ENCODE assay signal across 36 cellular contexts in genomic region chr13:109231853-109232252, GRCh38.
DNase-seq lines count a peak whose midpoint lies in the region; ATAC-seq, FAIRE-seq and TF ChIP-seq lines count a peak whose summit lies in the region.
"Had no signal": no experiment of that assay in that cellular context is flagged by ENCODE, and none has a peak within 500 bp of the region (broad histone marks: within the 10 kb centered on the region; RNA-seq: fewer than 3 reads in every experiment).

No MANE protein-coding gene starts in this region.

- H3K27ac Mint-ChIP-seq in CD14-positive monocyte (no peak overlapping the region), WTC11 (no peak overlapping the region)
- H3K27ac Mint-ChIP-seq: B cell; CD4-positive, alpha-beta memory T cell; CD4-positive, alpha-beta T cell; CD4-positive, CD25-positive, alpha-beta regulatory T cell; CD8-positive, alpha-beta T cell had no signal

- no peak overlapping the region for H4K8ac ChIP-seq in IMR-90 (ENCODE audit: low read depth in 2 of 2, low read length in 2 of 2)

- H3K27me3 ChIP-seq in IMR-90 (ENCODE audit: control insufficient read depth, insufficient read depth, low read length) = no peaks in the 10 kb centered on the region
- no peaks in the 10 kb centered on the region for H3K27me3 ChIP-seq in Panc1 (ENCODE audit: control insufficient read depth, insufficient read depth, low read length)
- H3K27me3 ChIP-seq: BE2C; BLaER1; BLaER1 treated with 17β-estradiol and CSF1 and Interleukin-3, amounts not matched to agents 10 nM and 100 nM had no signal

- peaks cover 0 to 11% (median 3%) of the 10 kb centered on the region in 3 donors for H3K27me3 Mint-ChIP-seq in CD14-positive monocyte (ENCODE audit: low read depth in 3 of 3)
- no peaks in the 10 kb centered on the region; the same call in 1 of the 2 replicates for H3K27me3 Mint-ChIP-seq in WTC11 (ENCODE audit: low read depth)
- H3K27me3 Mint-ChIP-seq: CD4-positive, CD25-positive, alpha-beta regulatory T cell had no signal

- no peak overlapping the region for H2BK5ac ChIP-seq in IMR-90 (ENCODE audit: low read depth, low read length, poor library complexity, severe bottlenecking)

- DNase-seq in H54 (ENCODE audit: insufficient read length, low spot score) (no peak), IMR-90 (no peak), Panc1 (ENCODE audit: low read depth, low spot score) (no peak), choroid plexus epithelial cell (ENCODE audit: low read depth) (peak; percentile 50), SW480 (ENCODE audit: low spot score) (no peak), CD14-positive monocyte (ENCODE audit: low spot score) (no peak), WTC11 (ENCODE audit: low spot score) (no peak)
- DNase-seq: 8988T; ACHN; AML-193; BE2C; C1 segment of cervical spinal cord; Caco-2; Calu3; CD4-positive, alpha-beta memory T cell; CD4-positive, alpha-beta T cell; CD4-positive, CD25-positive, alpha-beta regulatory T cell; CD8-positive, alpha-beta memory T cell; CD8-positive, alpha-beta T cell; COR-L47; DMS 273 treated with DMSO at 0.1 percent for 48 hours; DMS153; DMS53; DMS79; DMS79 treated with DMSO at 0.1 percent for 48 hours; DND-41; EL had no signal

- no peak overlapping the region for H4K91ac ChIP-seq in IMR-90 (ENCODE audit: insufficient read depth, low read depth, low read length)

- H3K56ac ChIP-seq in IMR-90 (ENCODE audit: extremely low read depth, insufficient read depth, low read length) = no peak overlapping the region

- CTCF ChIA-PET in IMR-90 (lab: Yijun Ruan, JAX) = no interaction called here
- CTCF ChIA-PET in Panc1 (lab: Charles Lee) = no interaction called here
- CTCF ChIA-PET in WTC11 (lab: Charles Lee) = no interaction called here

- TF ChIP-seq CTCF in IMR-90 (conservative IDR thresholded peaks at IDR 0.05; ENCODE audit: low read depth, low read length) = no peak
- no peak for TF ChIP-seq CTCF in Panc1 (IDR thresholded peaks at IDR 0.05)
- no peak for TF ChIP-seq CTCF in choroid plexus epithelial cell (conservative IDR thresholded peaks at IDR 0.05; ENCODE audit: low read depth, low read length)
- no peak for TF ChIP-seq CTCF in CD14-positive monocyte (IDR thresholded peaks at IDR 0.05)
- no peak for TF ChIP-seq CTCF in WTC11 (IDR thresholded peaks at IDR 0.05)

- no peaks in the 10 kb centered on the region for H3K36me3 Mint-ChIP-seq in CD14-positive monocyte
- H3K36me3 Mint-ChIP-seq in WTC11 = peaks cover 15% of the 10 kb centered on the region
- H3K36me3 Mint-ChIP-seq: CD4-positive, alpha-beta memory T cell; CD4-positive, CD25-positive, alpha-beta regulatory T cell; CD8-positive, alpha-beta memory T cell; CD8-positive, alpha-beta T cell had no signal

- peaks cover 5 to 19% (median 13%) of the 10 kb centered on the region in 7 donors for H3K9me3 Mint-ChIP-seq in CD14-positive monocyte
- peaks cover 43% of the 10 kb centered on the region for H3K9me3 Mint-ChIP-seq in WTC11

- H3K36me3 ChIP-seq in IMR-90 (ENCODE audit: control insufficient read depth, insufficient read depth, low read length) = no peaks in the 10 kb centered on the region
- H3K36me3 ChIP-seq in Panc1 (ENCODE audit: control insufficient read depth, insufficient read depth, low read length) = no peaks in the 10 kb centered on the region
- H3K36me3 ChIP-seq: BE2C; BLaER1; BLaER1 treated with 17β-estradiol and CSF1 and Interleukin-3, amounts not matched to agents 10 nM and 100 nM had no signal

- 0 out of 2 replicates have a peak overlapping the region, but pooled peaks have one; percentile 5 for H3K14ac ChIP-seq in IMR-90 (replicated peaks; ENCODE audit: low read depth, low read length)

- in situ Hi-C loops in IMR-90 (cut with MboI; ENCODE audit: low sequenced_read_pairs) = no loop called here
- in situ Hi-C loops in Panc1 (cut with HindIII; ENCODE audit: low pct_unique_long_range_greater_than_20kb, low sequenced_read_pairs) = no loop called here

- no peaks in the 10 kb centered on the region for H3K9me1 ChIP-seq in IMR-90 (ENCODE audit: insufficient read depth, low read length)

- FAIRE-seq in H54 (lab: Jason Lieb, UNC) = peak; percentile 71
- FAIRE-seq: A204.1, A549, D721Med had no signal

- no peaks in the 10 kb centered on the region for H4K20me1 ChIP-seq in IMR-90 (ENCODE audit: insufficient read depth, low read length)
- H4K20me1 ChIP-seq: BLaER1; BLaER1 treated with 17β-estradiol and CSF1 and Interleukin-3, amounts not matched to agents 10 nM and 100 nM had no signal

- no peak overlapping the region; the same call in 2 of the 3 replicates for H2BK15ac ChIP-seq in IMR-90 (ENCODE audit: low read depth, low read length)

- no peak overlapping the region for H2BK120ac ChIP-seq in IMR-90 (ENCODE audit: low read depth, low read length)

- no peak for TF ChIP-seq RAD21 in IMR-90 (IDR thresholded peaks at IDR 0.05; ENCODE audit: low read length)

- H4K5ac ChIP-seq in IMR-90 (ENCODE audit: low read depth, low read length) = no peak overlapping the region

- no peaks in the 10 kb centered on the region for H3K4me1 ChIP-seq in IMR-90 (ENCODE audit: control insufficient read depth, insufficient read depth, low read length)
- peaks cover 3% of the 10 kb centered on the region for H3K4me1 ChIP-seq in Panc1 (ENCODE audit: control insufficient read depth, insufficient read depth, low read length)
- H3K4me1 ChIP-seq: A549; BE2C; BLaER1; BLaER1 treated with 17β-estradiol and CSF1 and Interleukin-3, amounts not matched to agents 10 nM and 100 nM had no signal

- no peaks in the 10 kb centered on the region for H3K79me1 ChIP-seq in IMR-90 (ENCODE audit: low read depth in 1 of 2, low read length in 2 of 2)

- H2AK5ac ChIP-seq in IMR-90 (ENCODE audit: low read depth, low read length) = no peak overlapping the region

- H2AK9ac ChIP-seq in IMR-90 (replicated peaks; ENCODE audit: low read depth, low read length, poor library complexity) = no peak overlapping the region

- H3K27ac ChIP-seq in IMR-90 (ENCODE audit: insufficient read depth, low read length) (no peak overlapping the region), Panc1 (ENCODE audit: low read length) (peak overlapping the region; percentile 23; the same call in 1 of the 2 replicates)
- H3K27ac ChIP-seq: 22Rv1; A549; BLaER1; BLaER1 treated with 17β-estradiol and CSF1 and Interleukin-3, amounts not matched to agents 10 nM and 100 nM; C4-2B had no signal

- ATAC-seq in IMR-90 (ENCODE audit: low read depth) = no peak
- ATAC-seq in Panc1 = no peak
- ATAC-seq in WTC11 = no peak
- ATAC-seq in HG02571 (IDR thresholded peaks at IDR 0.05; ENCODE audit: unreplicated experiment) = no peak
- ATAC-seq: A549; CD8-positive, alpha-beta T cell had no signal

- H3K23ac ChIP-seq in IMR-90 (ENCODE audit: low read depth, low read length) = no peak overlapping the region

- no peaks in the 10 kb centered on the region for H3K9me3 ChIP-seq in IMR-90 (ENCODE audit: control insufficient read depth, insufficient read depth, low read length)
- H3K9me3 ChIP-seq in Panc1 (ENCODE audit: control insufficient read depth, insufficient read depth, low read depth, low read length) = no peaks in the 10 kb centered on the region
- H3K9me3 ChIP-seq: A549, BE2C had no signal

- BruUV-seq in IMR-90 (replicated peaks; lab: Mats Ljungman, UMichigan) (no TSS peak), Panc1 (replicated peaks; lab: Mats Ljungman, UMichigan) (no TSS peak)

- H3K4me3 ChIP-seq in IMR-90 (ENCODE audit: insufficient read depth, low read depth, low read length) (no peak overlapping the region), Panc1 (ENCODE audit: low read depth in 2 of 2, low read length in 2 of 2) (no peak overlapping the region), choroid plexus epithelial cell (ENCODE audit: low read depth, low read length) (no peak overlapping the region)
- H3K4me3 ChIP-seq: A549; BLaER1; BLaER1 treated with 17β-estradiol and CSF1 and Interleukin-3, amounts not matched to agents 10 nM and 100 nM had no signal

- H3K9ac ChIP-seq in IMR-90 (ENCODE audit: low read depth, low read length) = no peak overlapping the region
- H3K9ac ChIP-seq: BLaER1; BLaER1 treated with 17β-estradiol and CSF1 and Interleukin-3, amounts not matched to agents 10 nM and 100 nM had no signal

- no peak overlapping the region for H2AFZ ChIP-seq in IMR-90 (replicated peaks; ENCODE audit: low read length, poor library complexity)

- intact Hi-C loops in IMR-90 (cut with micrococcal nuclease) = no loop called here
- intact Hi-C loops in Panc1 (cut with micrococcal nuclease; ENCODE audit: unreplicated experiment) = no loop called here
- intact Hi-C loops in CD14-positive monocyte (cut with micrococcal nuclease) = no loop called here

- TF ChIP-seq POLR2A in H54 (IDR thresholded peaks at IDR 0.05; ENCODE audit: low read depth, low read length) (no peak), IMR-90 (IDR thresholded peaks at IDR 0.05; ENCODE audit: low read depth, low read length) (no peak)

- H2BK20ac ChIP-seq in IMR-90 (ENCODE audit: low read depth, low read length) = no peak overlapping the region

- dilution Hi-C loops in IMR-90 (cut with HindIII; ENCODE audit: low sequenced_read_pairs, unreplicated experiment) = no loop called here

- no peaks in the 10 kb centered on the region for H3K4me1 Mint-ChIP-seq in CD14-positive monocyte
- no peaks in the 10 kb centered on the region for H3K4me1 Mint-ChIP-seq in WTC11
- H3K4me1 Mint-ChIP-seq: B cell; CD4-positive, alpha-beta memory T cell; CD4-positive, CD25-positive, alpha-beta regulatory T cell; CD8-positive, alpha-beta memory T cell had no signal

- POLR2A ChIA-PET in IMR-90 (lab: Charles Lee; ENCODE audit: unreplicated experiment) (no interaction called here), Panc1 (lab: Charles Lee) (no interaction called here), WTC11 (lab: Charles Lee) (no interaction called here)

- H3K4me2 ChIP-seq in IMR-90 (ENCODE audit: low read depth, low read length) = no peak overlapping the region
- H3K4me2 ChIP-seq: A549; BLaER1; BLaER1 treated with 17β-estradiol and CSF1 and Interleukin-3, amounts not matched to agents 10 nM and 100 nM had no signal

- H3K4ac ChIP-seq in IMR-90 (ENCODE audit: low read depth, low read length) = no peak overlapping the region

- H3K18ac ChIP-seq in IMR-90 (ENCODE audit: low read depth, low read length) = no peak overlapping the region

- H3K4me3 Mint-ChIP-seq in CD14-positive monocyte (no peak overlapping the region), WTC11 (no peak overlapping the region)
- H3K4me3 Mint-ChIP-seq: B cell; CD4-positive, alpha-beta memory T cell; CD4-positive, alpha-beta T cell; CD4-positive, CD25-positive, alpha-beta regulatory T cell; CD8-positive, alpha-beta memory T cell; CD8-positive, alpha-beta T cell had no signal

- WGBS in IMR-90 (ENCODE audit: extremely low coverage in 2 of 2, insufficient read length in 1 of 2), 2 experiments = no CpG with 5 or more reads among the region's 2 CpGs

TF ChIP-seq in IMR-90, 13 proteins besides CTCF, POLR2A, EP300 and RAD21 (continues in another document):
- no peak for TF ChIP-seq RFX5 (IDR thresholded peaks at IDR 0.05; ENCODE audit: low read depth, low read length)

TF ChIP-seq in WTC11, 78 proteins besides CTCF, POLR2A, EP300 and RAD21 (continues in another document):
- no peak for TF ChIP-seq TEAD4 (CRISPR knock-in tag; IDR thresholded peaks at IDR 0.05)
